In the genomic region with DNA sequence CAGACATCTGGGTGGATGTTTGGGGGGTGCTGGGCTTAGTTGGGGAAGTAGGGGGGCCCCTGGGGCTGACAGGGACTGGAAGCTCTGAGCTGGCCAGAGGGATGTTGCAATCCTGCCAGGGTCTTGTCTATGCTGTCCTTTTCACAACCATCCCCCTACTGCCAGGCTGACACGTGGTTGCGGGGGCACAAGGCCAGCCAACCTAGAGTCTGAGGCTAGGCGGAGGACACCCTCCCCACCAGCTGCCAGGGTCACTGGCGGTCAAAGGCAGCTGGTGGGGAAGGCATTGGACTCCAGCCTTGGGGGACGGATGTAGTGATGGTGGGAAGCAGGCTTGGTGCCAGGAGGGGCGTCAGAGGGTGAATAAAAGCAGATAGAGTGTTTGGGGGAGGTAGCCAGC, we compare ENCODE assay signal across 10 cellular contexts. TPM values are rescaled to one million over a fixed set of nuclear protein-coding genes. Genes with fewer than 3 reads are reported as not detected.
A peak's percentile ranks its signal among the peaks of the same experiment; 100 is the strongest.
DNase-seq lines count a peak whose midpoint lies in the region; ATAC-seq and TF ChIP-seq lines count a peak whose summit lies in the region.
"Had no signal": no experiment of that assay in that cellular context is flagged by ENCODE, and none has a peak within 500 bp of the region (broad histone marks: within the 10 kb centered on the region; RNA-seq: fewer than 3 reads in every experiment).

No MANE protein-coding gene starts in this region.

- H3K9me3 ChIP-seq in gastroesophageal sphincter (no peaks in the 10 kb centered on the region), A673 (ENCODE audit: low read depth, low read length, poor library complexity, severe bottlenecking) (no peaks in the 10 kb centered on the region)
- H3K9me3 ChIP-seq: heart left ventricle had no signal

- H3K4me1 Mint-ChIP-seq in HFFc6 (ENCODE audit: low read depth): peaks cover 19% of the 10 kb centered on the region

- TF ChIP-seq CTCF in gastroesophageal sphincter (IDR thresholded peaks at IDR 0.05): no peak
- TF ChIP-seq CTCF in HFFc6 (IDR thresholded peaks at IDR 0.05): no peak
- no peak for TF ChIP-seq CTCF in A673 (conservative IDR thresholded peaks at IDR 0.05; ENCODE audit: low read depth, low read length)

- 55 to 60% methylated on average over 1 to 4 of the region's 6 CpGs for WGBS in gastroesophageal sphincter (ENCODE audit: low coverage in 1 of 2), 2 donors

- peaks cover 4% of the 10 kb centered on the region for H3K27me3 Mint-ChIP-seq in HFFc6 (ENCODE audit: insufficient read depth)

- H3K27me3 ChIP-seq in gastroesophageal sphincter: peaks cover 46% of the 10 kb centered on the region
- H3K27me3 ChIP-seq in A673 (replicated peaks; ENCODE audit: insufficient read depth, low read depth, low read length, poor library complexity): no peaks in the 10 kb centered on the region

- H3K36me3 Mint-ChIP-seq in HFFc6 (ENCODE audit: low read depth): no peaks in the 10 kb centered on the region
- H3K36me3 Mint-ChIP-seq: natural killer cell treated with Interleukin-12 subunit alpha and Interleukin-12 subunit beta and Interleukin-15 and Interleukin-18, amount 100 ng/mL, for 72 hours had no signal

- TF ChIP-seq EP300 in gastroesophageal sphincter (IDR thresholded peaks at IDR 0.05): no peak

- H3K27ac ChIP-seq in gastroesophageal sphincter (no peak overlapping the region), A673 (ENCODE audit: low read depth, low read length, poor library complexity, severe bottlenecking) (no peak overlapping the region)
- H3K27ac ChIP-seq: heart left ventricle had no signal

- peaks cover 0 to 25% (median 0%) of the 10 kb centered on the region in 3 donors for H3K4me1 ChIP-seq in gastroesophageal sphincter
- peaks cover 12% of the 10 kb centered on the region for H3K4me1 ChIP-seq in A673 (ENCODE audit: insufficient read depth, low read length, poor library complexity, severe bottlenecking)

- H3K9me3 Mint-ChIP-seq in HFFc6: no peaks in the 10 kb centered on the region
- H3K9me3 Mint-ChIP-seq: natural killer cell treated with Interleukin-12 subunit alpha and Interleukin-12 subunit beta and Interleukin-15 and Interleukin-18, amount 100 ng/mL, for 72 hours; T-helper 1 cell treated with Interleukin-12 subunit alpha and Interleukin-12 subunit beta and Interleukin-4 antibody, amounts not matched to agents 30 μg/mL and 1 μg/mL, for 36 hours had no signal

- CTCF ChIA-PET in A673 (lab: Charles Lee): no interaction called here

- no TSS peak for BruUV-seq in A673 (replicated peaks; lab: Mats Ljungman, UMichigan)

- no peak overlapping the region for H3K4me3 Mint-ChIP-seq in HFFc6

- no peak for TF ChIP-seq POLR2A in gastroesophageal sphincter (IDR thresholded peaks at IDR 0.05)

- H3K27ac Mint-ChIP-seq in HFFc6: no peak overlapping the region
- H3K27ac Mint-ChIP-seq: natural killer cell treated with Interleukin-12 subunit alpha and Interleukin-12 subunit beta and Interleukin-15 and Interleukin-18, amount 100 ng/mL, for 72 hours; T-helper 1 cell treated with Interleukin-12 subunit alpha and Interleukin-12 subunit beta and Interleukin-4 antibody, amounts not matched to agents 30 μg/mL and 1 μg/mL, for 36 hours had no signal

- DNase-seq in OCI-M1 (lab: John Stamatoyannopoulos, UW) (peak; percentile 61), sciatic nerve (ENCODE audit: low spot score) (peak; percentile 72), ecto neural progenitor cell (ENCODE audit: low spot score) (no peak), HFFc6 (no peak), A673 (ENCODE audit: low spot score) (no peak)
- DNase-seq: NCI-H82 had no signal

- intact Hi-C loops in sciatic nerve (cut with DNase I) (no loop called here), A673 (cut with micrococcal nuclease; ENCODE audit: unreplicated experiment) (no loop called here)

- H3K36me3 ChIP-seq in gastroesophageal sphincter: no peaks in the 10 kb centered on the region
- H3K36me3 ChIP-seq in A673 (ENCODE audit: insufficient read depth, low read length, poor library complexity, severe bottlenecking): no peaks in the 10 kb centered on the region
- H3K36me3 ChIP-seq: heart left ventricle had no signal

- ATAC-seq in gastroesophageal sphincter: peak; percentile 34
- peak; percentile 53 for ATAC-seq in sciatic nerve
- ATAC-seq: heart left ventricle; natural killer cell treated with Interleukin-12 subunit alpha and Interleukin-12 subunit beta and Interleukin-15 and Interleukin-18, amount 100 ng/mL, for 72 hours had no signal

- no peak overlapping the region for H3K4me3 ChIP-seq in gastroesophageal sphincter
- no peak overlapping the region for H3K4me3 ChIP-seq in A673 (ENCODE audit: low read depth, low read length, poor library complexity, severe bottlenecking)
- H3K4me3 ChIP-seq: heart left ventricle had no signal

- POLR2A ChIA-PET in A673 (lab: Charles Lee; ENCODE audit: low non-redundant PET): no interaction called here

RNA-seq across cellular contexts. Expression of a gene that starts 1.6 kb away (rescaled TPM):
- total RNA-seq in gastroesophageal sphincter: 1 to 10 TPM in 2 of 4 donors, not detected in 2; 2.2 to 4.8 TPM
- total RNA-seq in sciatic nerve: 29.0 TPM
- total RNA-seq in HFFc6 (2021; fragmentation: NEBNext Ultra II Directional; extraction: Animal tissue kit (Norgen Biotek cat#: 25700)): 1 to 10 TPM in 5 of 6 experiments, not detected in 1; 1.4 to 6.8 (median 2.4) TPM
- 2.3 and 5.5 TPM in 2 replicates for total RNA-seq in A673 (2021)
- total RNA-seq: natural killer cell treated with Interleukin-12 subunit alpha and Interleukin-12 subunit beta and Interleukin-15 and Interleukin-18, amount 100 ng/mL, for 72 hours had no signal

RNA-seq across cellular contexts. Expression of a gene that starts 7.3 kb away (rescaled TPM):
- total RNA-seq in gastroesophageal sphincter (10 to 100 TPM in 3 of 4 donors, 1 to 10 TPM in 1; 7.8 to 44.4 (median 31.7) TPM), sciatic nerve (79.3 TPM), A673 (2021) (9.4 and 10.4 TPM in 2 replicates)
- total RNA-seq in HFFc6 (2021; fragmentation: NEBNext Ultra II Directional; extraction: Animal tissue kit (Norgen Biotek cat#: 25700)): 1 to 10 TPM; 1.9 to 6.5 (median 2.5) TPM

RNA-seq across cellular contexts. Expression of a gene that starts 21.8 kb away (rescaled TPM):
- 10 to 100 TPM; 30.7 to 41.2 (median 33.7) TPM for total RNA-seq in gastroesophageal sphincter
- total RNA-seq in sciatic nerve: 29.1 TPM
- total RNA-seq in HFFc6 (2021; fragmentation: NEBNext Ultra II Directional; extraction: Animal tissue kit (Norgen Biotek cat#: 25700)): 100 to 1,000 TPM in 1 of 6 experiments, 10 to 100 TPM in 5; 79.8 to 107 (median 92.2) TPM
- total RNA-seq in A673 (2021): 205 and 234 TPM in 2 replicates

RNA-seq across cellular contexts. Expression of a gene that starts 29.2 kb away (rescaled TPM):
- not detected for total RNA-seq in gastroesophageal sphincter
- total RNA-seq in sciatic nerve: not detected
- total RNA-seq in HFFc6 (2021; fragmentation: NEBNext Ultra II Directional; extraction: Animal tissue kit (Norgen Biotek cat#: 25700)): not detected
- not detected in 2 replicates for total RNA-seq in A673 (2021)
- total RNA-seq: heart left ventricle; natural killer cell treated with Interleukin-12 subunit alpha and Interleukin-12 subunit beta and Interleukin-15 and Interleukin-18, amount 100 ng/mL, for 72 hours had no signal

RNA-seq across cellular contexts. Expression of a gene that starts 33.0 kb away (rescaled TPM):
- total RNA-seq in gastroesophageal sphincter (not detected), sciatic nerve (4.2 TPM), A673 (2021) (not detected in 2 replicates)
- not detected for total RNA-seq in HFFc6 (2021; fragmentation: NEBNext Ultra II Directional; extraction: Animal tissue kit (Norgen Biotek cat#: 25700))

Comparison
In these comparisons a context has a peak if more than half of its experiments do, and no peak if none do; other contexts are left out.
1. DNase-seq: peak in OCI-M1 (single experiment) and sciatic nerve (single experiment); none in ecto neural progenitor cell (single experiment), HFFc6 (single experiment) and A673 (single experiment).